ENCODE assay signal across 1 cellular context in genomic region chr14:23861666-23862065, GRCh38.
TF ChIP-seq lines count a peak whose summit lies in the region.

No MANE protein-coding gene starts in this region.

TF ChIP-seq in GM23338, 12 proteins besides CTCF, POLR2A, EP300 and RAD21:
- TF ChIP-seq, protein P1, sequence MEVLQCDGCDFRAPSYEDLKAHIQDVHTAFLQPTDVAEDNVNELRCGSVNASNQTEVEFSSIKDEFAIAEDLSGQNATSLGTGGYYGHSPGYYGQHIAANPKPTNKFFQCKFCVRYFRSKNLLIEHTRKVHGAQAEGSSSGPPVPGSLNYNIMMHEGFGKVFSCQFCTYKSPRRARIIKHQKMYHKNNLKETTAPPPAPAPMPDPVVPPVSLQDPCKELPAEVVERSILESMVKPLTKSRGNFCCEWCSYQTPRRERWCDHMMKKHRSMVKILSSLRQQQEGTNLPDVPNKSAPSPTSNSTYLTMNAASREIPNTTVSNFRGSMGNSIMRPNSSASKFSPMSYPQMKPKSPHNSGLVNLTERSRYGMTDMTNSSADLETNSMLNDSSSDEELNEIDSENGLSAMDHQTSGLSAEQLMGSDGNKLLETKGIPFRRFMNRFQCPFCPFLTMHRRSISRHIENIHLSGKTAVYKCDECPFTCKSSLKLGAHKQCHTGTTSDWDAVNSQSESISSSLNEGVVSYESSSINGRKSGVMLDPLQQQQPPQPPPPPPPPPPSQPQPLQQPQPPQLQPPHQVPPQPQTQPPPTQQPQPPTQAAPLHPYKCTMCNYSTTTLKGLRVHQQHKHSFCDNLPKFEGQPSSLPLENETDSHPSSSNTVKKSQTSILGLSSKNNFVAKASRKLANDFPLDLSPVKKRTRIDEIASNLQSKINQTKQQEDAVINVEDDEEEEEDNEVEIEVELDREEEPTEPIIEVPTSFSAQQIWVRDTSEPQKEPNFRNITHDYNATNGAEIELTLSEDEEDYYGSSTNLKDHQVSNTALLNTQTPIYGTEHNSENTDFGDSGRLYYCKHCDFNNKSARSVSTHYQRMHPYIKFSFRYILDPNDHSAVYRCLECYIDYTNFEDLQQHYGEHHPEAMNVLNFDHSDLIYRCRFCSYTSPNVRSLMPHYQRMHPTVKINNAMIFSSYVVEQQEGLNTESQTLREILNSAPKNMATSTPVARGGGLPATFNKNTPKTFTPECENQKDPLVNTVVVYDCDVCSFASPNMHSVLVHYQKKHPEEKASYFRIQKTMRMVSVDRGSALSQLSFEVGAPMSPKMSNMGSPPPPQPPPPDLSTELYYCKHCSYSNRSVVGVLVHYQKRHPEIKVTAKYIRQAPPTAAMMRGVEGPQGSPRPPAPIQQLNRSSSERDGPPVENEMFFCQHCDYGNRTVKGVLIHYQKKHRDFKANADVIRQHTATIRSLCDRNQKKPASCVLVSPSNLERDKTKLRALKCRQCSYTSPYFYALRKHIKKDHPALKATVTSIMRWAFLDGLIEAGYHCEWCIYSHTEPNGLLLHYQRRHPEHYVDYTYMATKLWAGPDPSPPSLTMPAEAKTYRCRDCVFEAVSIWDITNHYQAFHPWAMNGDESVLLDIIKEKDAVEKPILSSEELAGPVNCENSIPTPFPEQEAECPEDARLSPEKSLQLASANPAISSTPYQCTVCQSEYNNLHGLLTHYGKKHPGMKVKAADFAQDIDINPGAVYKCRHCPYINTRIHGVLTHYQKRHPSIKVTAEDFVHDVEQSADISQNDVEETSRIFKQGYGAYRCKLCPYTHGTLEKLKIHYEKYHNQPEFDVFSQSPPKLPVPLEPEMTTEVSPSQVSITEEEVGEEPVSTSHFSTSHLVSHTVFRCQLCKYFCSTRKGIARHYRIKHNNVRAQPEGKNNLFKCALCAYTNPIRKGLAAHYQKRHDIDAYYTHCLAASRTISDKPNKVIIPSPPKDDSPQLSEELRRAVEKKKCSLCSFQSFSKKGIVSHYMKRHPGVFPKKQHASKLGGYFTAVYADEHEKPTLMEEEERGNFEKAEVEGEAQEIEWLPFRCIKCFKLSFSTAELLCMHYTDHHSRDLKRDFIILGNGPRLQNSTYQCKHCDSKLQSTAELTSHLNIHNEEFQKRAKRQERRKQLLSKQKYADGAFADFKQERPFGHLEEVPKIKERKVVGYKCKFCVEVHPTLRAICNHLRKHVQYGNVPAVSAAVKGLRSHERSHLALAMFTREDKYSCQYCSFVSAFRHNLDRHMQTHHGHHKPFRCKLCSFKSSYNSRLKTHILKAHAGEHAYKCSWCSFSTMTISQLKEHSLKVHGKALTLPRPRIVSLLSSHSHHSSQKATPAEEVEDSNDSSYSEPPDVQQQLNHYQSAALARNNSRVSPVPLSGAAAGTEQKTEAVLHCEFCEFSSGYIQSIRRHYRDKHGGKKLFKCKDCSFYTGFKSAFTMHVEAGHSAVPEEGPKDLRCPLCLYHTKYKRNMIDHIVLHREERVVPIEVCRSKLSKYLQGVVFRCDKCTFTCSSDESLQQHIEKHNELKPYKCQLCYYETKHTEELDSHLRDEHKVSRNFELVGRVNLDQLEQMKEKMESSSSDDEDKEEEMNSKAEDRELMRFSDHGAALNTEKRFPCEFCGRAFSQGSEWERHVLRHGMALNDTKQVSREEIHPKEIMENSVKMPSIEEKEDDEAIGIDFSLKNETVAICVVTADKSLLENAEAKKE (CRISPR knock-in tag; IDR thresholded peaks at IDR 0.05): no peak
- TF ChIP-seq CREB1 (CRISPR knock-in tag; IDR thresholded peaks at IDR 0.05; ENCODE audit: low read depth) (no peak), ZNF331 (CRISPR knock-in tag; IDR thresholded peaks at IDR 0.05; ENCODE audit: low read depth) (no peak), STAT1 (IDR thresholded peaks at IDR 0.05; ENCODE audit: unreplicated experiment) (no peak), ZNF114 (CRISPR knock-in tag; IDR thresholded peaks at IDR 0.05) (no peak)
